In genomic region chr2:109616184-109616583, GRCh38 we compare ENCODE assay signal across 10 cellular contexts. TPM values are rescaled to one million over a fixed set of nuclear protein-coding genes. Genes with fewer than 3 reads are reported as not detected.
DNase-seq lines count a peak whose midpoint lies in the region; ATAC-seq and TF ChIP-seq lines count a peak whose summit lies in the region.
"Had no signal": no experiment of that assay in that cellular context is flagged by ENCODE, and none has a peak within 500 bp of the region (broad histone marks: within the 10 kb centered on the region; RNA-seq: fewer than 3 reads in every experiment).

No MANE protein-coding gene starts in this region.

- H3K9me3 ChIP-seq in T-helper 17 cell (ENCODE audit: control insufficient read depth, low read length, poor library complexity, severe bottlenecking), result peaks cover 3% of the 10 kb centered on the region
- no peaks in the 10 kb centered on the region for H3K9me3 ChIP-seq in mucosa of descending colon

- TF ChIP-seq CTCF in BJ (IDR thresholded peaks at IDR 0.05; ENCODE audit: insufficient read depth, low read depth, low read length) (no peak), foreskin fibroblast (IDR thresholded peaks at IDR 0.05; ENCODE audit: low read depth, low read length) (no peak), nephron progenitor cell (IDR thresholded peaks at IDR 0.05) (no peak), mucosa of descending colon (IDR thresholded peaks at IDR 0.05) (no peak)

- ATAC-seq in T-helper 17 cell (no peak), mucosa of descending colon (no peak)

- peak overlapping the region; percentile 81 for H3K4me3 ChIP-seq in BJ (ENCODE audit: low read depth, low read length)
- peak overlapping the region; percentile 53 to 56 for H3K4me3 ChIP-seq in foreskin fibroblast (ENCODE audit: low read depth in 1 of 2, low read length in 2 of 2)
- no peak overlapping the region for H3K4me3 ChIP-seq in mucosa of descending colon

- H3K9me3 Mint-ChIP-seq in nephron progenitor cell, result no peaks in the 10 kb centered on the region
- no peaks in the 10 kb centered on the region for H3K9me3 Mint-ChIP-seq in activated CD4-positive, alpha-beta memory T cell treated with anti-CD3 and anti-CD28 coated beads for 36 hours

- H3K27ac Mint-ChIP-seq in T-helper 17 cell (no peak overlapping the region), nephron progenitor cell (no peak overlapping the region)
- no peak overlapping the region for H3K27ac Mint-ChIP-seq in activated CD4-positive, alpha-beta memory T cell treated with anti-CD3 and anti-CD28 coated beads for 36 hours
- H3K27ac Mint-ChIP-seq: activated naive CD4-positive, alpha-beta T cell treated with anti-CD3 and anti-CD28 coated beads, Interleukin-2, amount 50 U/mL, for 24 hours had no signal

- POLR2A ChIA-PET in BJ (lab: Charles Lee), result no interaction called here
- POLR2A ChIA-PET in activated CD4-positive, alpha-beta memory T cell treated with anti-CD3 and anti-CD28 coated beads for 36 hours (lab: Charles Lee), result no interaction called here

- H3K36me3 Mint-ChIP-seq in T-helper 17 cell (ENCODE audit: low read depth) (peaks cover 2% of the 10 kb centered on the region), nephron progenitor cell (ENCODE audit: low read depth) (no peaks in the 10 kb centered on the region)
- peaks cover 1% of the 10 kb centered on the region for H3K36me3 Mint-ChIP-seq in activated CD4-positive, alpha-beta memory T cell treated with anti-CD3 and anti-CD28 coated beads for 36 hours

- DNase-seq in BJ (ENCODE audit: low read depth), result no peak
- DNase-seq in T-helper 17 cell, result no peak
- no peak for DNase-seq in foreskin fibroblast
- DNase-seq in nephron progenitor cell, result no peak
- DNase-seq in mucosa of descending colon, result no peak
- DNase-seq in activated CD4-positive, alpha-beta memory T cell treated with anti-CD3 and anti-CD28 coated beads for 36 hours, result no peak
- no peak for DNase-seq in nucleus accumbens (lab: John Stamatoyannopoulos, UW)
- no peak for DNase-seq in activated CD4-positive, alpha-beta T cell treated with anti-CD3 and anti-CD28 coated beads for 48 hours
- DNase-seq: NCI-H1092 treated with DMSO at 0.1 percent for 48 hours had no signal

- CTCF ChIA-PET in BJ (lab: Yijun Ruan, JAX), result interaction anchor here (1.4 to 2.9 kb wide), 2 partner anchors 70 to 99 kb away, joined by 4 to 17 read pairs; no protein-coding TSS in a partner anchor
- CTCF ChIA-PET in activated CD4-positive, alpha-beta memory T cell treated with anti-CD3 and anti-CD28 coated beads for 36 hours (lab: Charles Lee), result no interaction called here

- peaks cover 38% of the 10 kb centered on the region for H3K4me1 ChIP-seq in mucosa of descending colon (ENCODE audit: low read depth)

- H3K36me3 ChIP-seq in BJ (ENCODE audit: control insufficient read depth, insufficient read depth, low read length) (no peaks in the 10 kb centered on the region), mucosa of descending colon (ENCODE audit: low read depth) (no peaks in the 10 kb centered on the region)

- peaks cover 45% of the 10 kb centered on the region for H3K27me3 Mint-ChIP-seq in T-helper 17 cell
- peaks cover 20% of the 10 kb centered on the region for H3K27me3 Mint-ChIP-seq in nephron progenitor cell (ENCODE audit: low read depth, poor library complexity)
- H3K27me3 Mint-ChIP-seq in activated CD4-positive, alpha-beta memory T cell treated with anti-CD3 and anti-CD28 coated beads for 36 hours, result peaks cover 39% of the 10 kb centered on the region

- H3K4me3 Mint-ChIP-seq in T-helper 17 cell (peak overlapping the region; percentile 55), nephron progenitor cell (peak overlapping the region; percentile 83)
- H3K4me3 Mint-ChIP-seq in activated CD4-positive, alpha-beta memory T cell treated with anti-CD3 and anti-CD28 coated beads for 36 hours, result no peak overlapping the region

- H3K27me3 ChIP-seq in BJ (ENCODE audit: control insufficient read depth, insufficient read depth, low read length), result no peaks in the 10 kb centered on the region

- intact Hi-C loops in mucosa of descending colon (cut with DNase I, micrococcal nuclease), result loop anchor here in 1 of 2 donors (10.0 kb wide), 1 partner anchor 89 kb away; no protein-coding TSS in a partner anchor
- intact Hi-C loops in activated CD4-positive, alpha-beta memory T cell treated with anti-CD3 and anti-CD28 coated beads for 36 hours (cut with micrococcal nuclease), result no loop called here

- H3K4me1 Mint-ChIP-seq in T-helper 17 cell, result peaks cover 8% of the 10 kb centered on the region
- peaks cover 43% of the 10 kb centered on the region for H3K4me1 Mint-ChIP-seq in nephron progenitor cell
- H3K4me1 Mint-ChIP-seq in activated CD4-positive, alpha-beta memory T cell treated with anti-CD3 and anti-CD28 coated beads for 36 hours (ENCODE audit: low read depth), result peaks cover 11% of the 10 kb centered on the region

RNA-seq across cellular contexts. Expression of gene SOWAHC, which starts 2.0 kb away (rescaled TPM):
- polyA plus RNA-seq in BJ (2011; rRNA removed), result 5.2 and 9.1 TPM in 2 replicates
- 5.3 and 5.6 TPM in 2 replicates for polyA minus RNA-seq in BJ (2011; rRNA and poly(A)+ RNA removed)
- 1 to 10 TPM; 1.1 to 1.3 TPM for total RNA-seq in T-helper 17 cell
- 10 to 100 TPM; 30.2 to 44.0 (median 35.8) TPM for total RNA-seq in mucosa of descending colon
- total RNA-seq in activated CD4-positive, alpha-beta memory T cell treated with anti-CD3 and anti-CD28 coated beads for 36 hours, result 1 to 10 TPM in 1 of 2 experiments, under 1 TPM in 1; 0.97 to 1.0 TPM

RNA-seq across cellular contexts. Expression of gene SEPTIN10, which starts 2.4 kb away (rescaled TPM):
- 68.8 and 93.2 TPM in 2 replicates for polyA plus RNA-seq in BJ (2011; rRNA removed)
- 32.9 and 51.9 TPM in 2 replicates for polyA minus RNA-seq in BJ (2011; rRNA and poly(A)+ RNA removed)
- total RNA-seq in T-helper 17 cell (1 to 10 TPM; 3.9 to 6.2 TPM), mucosa of descending colon (100 to 1,000 TPM in 1 of 3 donors, 10 to 100 TPM in 2; 79.3 to 112 (median 84.1) TPM)
- total RNA-seq in activated CD4-positive, alpha-beta memory T cell treated with anti-CD3 and anti-CD28 coated beads for 36 hours, result 1 to 10 TPM; 8.4 to 9.8 TPM

Comparison
In these comparisons a context has a peak if more than half of its experiments do, and no peak if none do; other contexts are left out.
1. RNA of gene SOWAHC, which starts 2.0 kb away (total RNA-seq): 30.2 to 44.0 TPM in mucosa of descending colon; 1.1 to 1.3 TPM in T-helper 17 cell and 0.97 to 1.0 TPM in activated CD4-positive, alpha-beta memory T cell treated with anti-CD3 and anti-CD28 coated beads for 36 hours; every median in the first group is over 10 times any median in the second.
2. RNA of gene SEPTIN10, which starts 2.4 kb away (total RNA-seq): 79.3 to 112 TPM in mucosa of descending colon; 8.4 to 9.8 TPM in activated CD4-positive, alpha-beta memory T cell treated with anti-CD3 and anti-CD28 coated beads for 36 hours and 3.9 to 6.2 TPM in T-helper 17 cell; every median in the first group is over 4 times any median in the second.